10 cellular contexts compared by ENCODE assay signal in the genomic region with DNA sequence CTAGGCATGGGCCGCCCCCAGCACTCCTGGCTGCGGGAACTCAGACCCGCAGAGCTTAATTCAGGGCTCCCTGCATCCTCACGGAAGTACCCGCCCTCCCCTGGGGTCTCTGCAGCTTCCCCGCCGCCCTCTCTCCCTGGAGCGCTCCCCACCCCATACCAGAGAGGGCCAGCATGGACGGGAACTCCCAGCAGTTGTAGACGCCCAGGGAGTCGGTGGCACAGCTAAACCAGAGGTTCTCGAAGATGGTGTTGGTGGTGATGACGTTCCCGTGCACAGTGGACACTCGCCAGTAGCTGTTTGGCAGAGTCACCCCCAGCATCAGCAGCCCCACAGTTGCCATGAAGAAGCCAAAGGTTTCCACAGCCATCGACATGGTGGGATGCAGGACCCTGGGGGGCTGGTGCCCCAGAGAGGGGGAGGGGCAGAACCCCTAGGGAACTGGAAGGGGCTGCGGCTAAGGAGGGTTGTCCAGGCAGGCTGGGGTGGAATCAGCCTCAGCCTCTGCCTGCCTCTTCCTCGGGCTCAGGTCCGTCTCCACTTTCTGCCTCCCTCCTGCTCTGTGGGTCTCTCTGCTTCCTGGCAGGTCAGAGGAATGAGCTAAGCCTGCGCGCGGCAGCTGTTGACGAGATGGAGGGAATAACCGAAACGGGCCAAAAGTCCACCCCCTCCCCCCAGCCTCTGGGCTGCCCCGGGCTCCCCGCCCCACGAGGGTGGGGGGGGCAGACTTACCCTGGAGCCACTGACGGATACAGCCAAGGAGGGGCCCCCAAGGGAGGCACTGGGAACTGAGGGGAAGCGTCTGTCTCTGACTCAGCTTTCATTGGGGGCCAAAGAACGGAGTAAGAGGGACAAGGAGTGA. TPM values are rescaled to one million over a fixed set of nuclear protein-coding genes. Genes with fewer than 3 reads are reported as not detected.
DNase-seq lines count a peak whose midpoint lies in the region; ATAC-seq lines count a peak whose summit lies in the region.
"Had no signal": no experiment of that assay in that cellular context is flagged by ENCODE, and none has a peak within 500 bp of the region (broad histone marks: within the 10 kb centered on the region; RNA-seq: fewer than 3 reads in every experiment).

A gene with protein sequence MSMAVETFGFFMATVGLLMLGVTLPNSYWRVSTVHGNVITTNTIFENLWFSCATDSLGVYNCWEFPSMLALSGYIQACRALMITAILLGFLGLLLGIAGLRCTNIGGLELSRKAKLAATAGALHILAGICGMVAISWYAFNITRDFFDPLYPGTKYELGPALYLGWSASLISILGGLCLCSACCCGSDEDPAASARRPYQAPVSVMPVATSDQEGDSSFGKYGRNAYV (minus strand): TSS at position 597 of the 862 bp plus-strand sequence. CDS start 221 bp downstream, at position 376.

- intact Hi-C loops in T-helper 2 cell treated with Interferon-gamma antibody and Interleukin-4, amounts not matched to agents 100 ng/mL and 5 ng/mL, for 36 hours (cut with micrococcal nuclease): no loop called here

- no peaks in the 10 kb centered on the region for H3K9me3 Mint-ChIP-seq in T-helper 2 cell treated with Interferon-gamma antibody and Interleukin-4, amounts not matched to agents 5 μg/mL and 100 μg/mL, for 36 hours
- no peaks in the 10 kb centered on the region for H3K9me3 Mint-ChIP-seq in central memory CD8-positive, alpha-beta T cell

- H4K8ac ChIP-seq in mesenchymal stem cell (ENCODE audit: low read length): peak within 1 kb of the TSS; percentile 19

- no peak within 1 kb of the TSS for H3K27ac Mint-ChIP-seq in T-helper 2 cell treated with Interferon-gamma antibody and Interleukin-4, amounts not matched to agents 5 μg/mL and 100 μg/mL, for 36 hours
- peak within 1 kb of the TSS; percentile 41 for H3K27ac Mint-ChIP-seq in central memory CD8-positive, alpha-beta T cell (ENCODE audit: low read depth)

- peaks cover 26% of the 10 kb centered on the region for H3K79me1 ChIP-seq in mesenchymal stem cell (replicated peaks; ENCODE audit: low read length, poor library complexity, severe bottlenecking)

- no peak within 1 kb of the TSS for H2AFZ ChIP-seq in mesenchymal stem cell (ENCODE audit: low read depth, low read length)

- no peak within 1 kb of the TSS for H4K91ac ChIP-seq in mesenchymal stem cell (ENCODE audit: low read length)

- no peak within 1 kb of the TSS for H2BK15ac ChIP-seq in mesenchymal stem cell (ENCODE audit: low read depth, poor library complexity, severe bottlenecking)

- H3K36me3 ChIP-seq in mesenchymal stem cell (ENCODE audit: control insufficient read depth in 1 of 2, insufficient read depth in 2 of 2, low read depth in 1 of 2, low read length in 2 of 2): peaks cover 28 to 72% of the 10 kb centered on the region in 2 experiments
- peaks cover 68% of the 10 kb centered on the region for H3K36me3 ChIP-seq in thymus (ENCODE audit: control insufficient read depth, insufficient read depth)

- no peak within 1 kb of the TSS for H2BK12ac ChIP-seq in mesenchymal stem cell (ENCODE audit: low read length in 2 of 2)

- H3K23ac ChIP-seq in mesenchymal stem cell (ENCODE audit: low read length in 2 of 2): no peak within 1 kb of the TSS

- H3K4me3 Mint-ChIP-seq in T-helper 2 cell treated with Interferon-gamma antibody and Interleukin-4, amounts not matched to agents 5 μg/mL and 100 μg/mL, for 36 hours: no peak within 1 kb of the TSS
- H3K4me3 Mint-ChIP-seq in central memory CD8-positive, alpha-beta T cell: no peak within 1 kb of the TSS

- no peak for DNase-seq in T-helper 2 cell treated with Interferon-gamma antibody and Interleukin-4, amounts not matched to agents 5 μg/mL and 100 μg/mL, for 36 hours (ENCODE audit: low spot score)
- no peak for DNase-seq in central memory CD8-positive, alpha-beta T cell (ENCODE audit: low spot score in 2 of 2)
- peak; percentile 35 for DNase-seq in mesenchymal stem cell
- no peak for DNase-seq in activated CD4-positive, CD25-positive, alpha-beta regulatory T cell (lab: John Stamatoyannopoulos, UW)
- no peak for DNase-seq in NCI-H2107 (lab: John Stamatoyannopoulos, UW)
- DNase-seq: islet precursor cell, NCI-H1105 treated with DMSO at 0.1 percent for 48 hours had no signal

- 81% methylated on average over 31 of the region's 31 CpGs for WGBS in mesenchymal stem cell
- 60% methylated on average over 31 of the region's 31 CpGs for WGBS in thymus

- H3K27me3 ChIP-seq in mesenchymal stem cell (ENCODE audit: control insufficient read depth in 1 of 2, insufficient read depth in 1 of 2, low read length in 2 of 2): no peaks in the 10 kb centered on the region
- H3K27me3 ChIP-seq in thymus (ENCODE audit: control insufficient read depth, insufficient read depth): no peaks in the 10 kb centered on the region

- no peaks in the 10 kb centered on the region for H3K27me3 Mint-ChIP-seq in T-helper 2 cell treated with Interferon-gamma antibody and Interleukin-4, amounts not matched to agents 5 μg/mL and 100 μg/mL, for 36 hours (ENCODE audit: low read depth)
- no peaks in the 10 kb centered on the region for H3K27me3 Mint-ChIP-seq in central memory CD8-positive, alpha-beta T cell

- peak within 1 kb of the TSS in 1 of 2 experiments; percentile 61 for H3K4me3 ChIP-seq in mesenchymal stem cell (ENCODE audit: insufficient read depth in 1 of 2, low read depth in 1 of 2, low read length in 2 of 2)
- no peak within 1 kb of the TSS for H3K4me3 ChIP-seq in thymus (ENCODE audit: low read length)

- H3K4me1 ChIP-seq in mesenchymal stem cell (ENCODE audit: control insufficient read depth, insufficient read depth, low read depth, low read length): peaks cover 29% of the 10 kb centered on the region
- no peaks in the 10 kb centered on the region for H3K4me1 ChIP-seq in thymus (ENCODE audit: control insufficient read depth, insufficient read depth, low read length)

- H3K9me3 ChIP-seq in mesenchymal stem cell (ENCODE audit: control insufficient read depth, low read length) (no peaks in the 10 kb centered on the region), thymus (ENCODE audit: control insufficient read depth) (no peaks in the 10 kb centered on the region)

- H3K4ac ChIP-seq in mesenchymal stem cell (ENCODE audit: low read depth in 1 of 2, low read length in 2 of 2): no peak within 1 kb of the TSS

- H3K4me1 Mint-ChIP-seq in T-helper 2 cell treated with Interferon-gamma antibody and Interleukin-4, amounts not matched to agents 5 μg/mL and 100 μg/mL, for 36 hours (ENCODE audit: low read depth): no peaks in the 10 kb centered on the region
- H3K4me1 Mint-ChIP-seq in central memory CD8-positive, alpha-beta T cell: no peaks in the 10 kb centered on the region

- no peak within 1 kb of the TSS for H2BK120ac ChIP-seq in mesenchymal stem cell (ENCODE audit: low read depth, low read length)

- peaks cover 6% of the 10 kb centered on the region for H3K36me3 Mint-ChIP-seq in T-helper 2 cell treated with Interferon-gamma antibody and Interleukin-4, amounts not matched to agents 5 μg/mL and 100 μg/mL, for 36 hours (ENCODE audit: low read depth)
- H3K36me3 Mint-ChIP-seq in central memory CD8-positive, alpha-beta T cell (ENCODE audit: insufficient read depth): peaks cover 5% of the 10 kb centered on the region

- H3K4me2 ChIP-seq in mesenchymal stem cell (ENCODE audit: low read length, poor library complexity, severe bottlenecking): no peak within 1 kb of the TSS

- no peak within 1 kb of the TSS for H3K14ac ChIP-seq in mesenchymal stem cell (ENCODE audit: low read length in 2 of 2)

- H2BK5ac ChIP-seq in mesenchymal stem cell (ENCODE audit: low read depth, low read length, poor library complexity, severe bottlenecking): no peak within 1 kb of the TSS

- H3K27ac ChIP-seq in mesenchymal stem cell (ENCODE audit: low read length, poor library complexity, severe bottlenecking): no peak within 1 kb of the TSS
- peak within 1 kb of the TSS; percentile 37 for H3K27ac ChIP-seq in thymus (ENCODE audit: low read depth)

- ATAC-seq in central memory CD8-positive, alpha-beta T cell (replicated peaks; ENCODE audit: extremely low read depth, poor library complexity, severe bottlenecking): no peak
- no peak for ATAC-seq in HG03521 (IDR thresholded peaks at IDR 0.05; ENCODE audit: unreplicated experiment)

- H2AK5ac ChIP-seq in mesenchymal stem cell (ENCODE audit: low read length, severe bottlenecking): no peak within 1 kb of the TSS

- peak within 1 kb of the TSS; percentile 82 for H3K9ac ChIP-seq in mesenchymal stem cell (ENCODE audit: low read length)

- H3K18ac ChIP-seq in mesenchymal stem cell (ENCODE audit: low read depth in 1 of 2, low read length in 2 of 2): no peak within 1 kb of the TSS

RNA-seq across cellular contexts. Expression of the gene that starts here (rescaled TPM):
- 21.8 and 23.1 TPM in 2 replicates for total RNA-seq in T-helper 2 cell treated with Interferon-gamma antibody and Interleukin-4, amounts not matched to agents 100 ng/mL and 5 ng/mL, for 36 hours
- polyA plus RNA-seq in mesenchymal stem cell (2013, experiment 1 of 2): 3.0 TPM
- 2.6 TPM for polyA plus RNA-seq in mesenchymal stem cell (2013, experiment 2 of 2)
- 34.2 TPM for polyA plus RNA-seq in thymus
